Comparison of ENCODE assay signal across 13 cellular contexts in the genomic region with DNA sequence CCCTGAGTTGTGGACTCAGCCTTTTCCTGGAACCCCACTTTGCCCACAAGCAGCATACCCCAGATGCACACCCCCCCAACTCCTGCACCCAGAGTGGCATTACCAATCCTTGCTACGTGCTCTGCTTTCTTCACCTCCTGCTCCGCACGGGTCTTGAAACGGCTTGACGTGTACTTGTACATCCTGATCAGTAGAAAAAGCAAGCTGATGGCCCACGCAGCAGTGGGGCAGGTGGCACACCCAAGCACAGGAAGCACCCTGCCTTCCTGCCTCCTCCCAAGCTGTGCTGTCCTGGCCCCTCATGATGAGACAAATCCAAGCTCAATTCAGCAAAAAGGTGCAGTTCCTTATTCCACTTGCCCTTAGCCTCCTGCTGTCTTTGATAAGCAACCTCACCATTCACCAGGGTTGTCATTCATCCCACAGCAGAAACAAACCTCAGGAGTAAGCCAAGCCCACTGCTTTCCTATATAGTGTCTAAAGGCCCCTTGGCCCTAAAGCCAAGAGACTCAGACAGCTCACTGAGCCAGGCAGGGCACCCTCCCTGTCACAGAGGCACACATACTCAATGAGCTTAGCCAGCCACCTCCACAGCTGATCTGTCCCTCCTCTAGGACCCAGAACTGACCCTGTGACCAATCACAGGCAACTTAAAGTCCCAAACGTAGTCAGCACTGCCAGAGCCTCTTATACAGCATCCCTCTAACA. TPM values are rescaled to one million over a fixed set of nuclear protein-coding genes. Genes with fewer than 3 reads are reported as not detected.
DNase-seq lines count a peak whose midpoint lies in the region; ATAC-seq and TF ChIP-seq lines count a peak whose summit lies in the region.
"Had no signal": no experiment of that assay in that cellular context is flagged by ENCODE, and none has a peak within 500 bp of the region (broad histone marks: within the 10 kb centered on the region; RNA-seq: fewer than 3 reads in every experiment).

No MANE protein-coding gene starts in this region.

- intact Hi-C loops in CD14-positive monocyte (cut with micrococcal nuclease): no loop called here

- H3K36me3 Mint-ChIP-seq in CD14-positive monocyte (peaks cover 70 to 89% of the 10 kb centered on the region in 2 donors), osteocyte (ENCODE audit: unreplicated experiment) (peaks cover 73% of the 10 kb centered on the region)
- peaks cover 85% of the 10 kb centered on the region for H3K36me3 Mint-ChIP-seq in activated CD4-positive, alpha-beta T cell treated with anti-CD3 and anti-CD28 coated beads, Interleukin-2, amount 10 ng/mL, durations not matched to agents 7 days and 5 days (ENCODE audit: low read depth)

- no peak for TF ChIP-seq POLR2A in erythroblast (IDR thresholded peaks at IDR 0.05; ENCODE audit: low read length)

- ATAC-seq in GM21390 (IDR thresholded peaks at IDR 0.05; ENCODE audit: unreplicated experiment) (no peak), esophagus mucosa (no peak)
- ATAC-seq: K562 had no signal

- H3K4me3 Mint-ChIP-seq in CD14-positive monocyte (no peak overlapping the region), osteocyte (ENCODE audit: unreplicated experiment) (no peak overlapping the region)
- H3K4me3 Mint-ChIP-seq in activated CD4-positive, alpha-beta T cell treated with anti-CD3 and anti-CD28 coated beads, Interleukin-2, amount 10 ng/mL, durations not matched to agents 7 days and 5 days: peak overlapping the region; percentile 70
- H3K4me3 Mint-ChIP-seq: type B pancreatic cell had no signal

- CTCF ChIA-PET in activated CD4-positive, alpha-beta T cell treated with anti-CD3 and anti-CD28 coated beads, Interleukin-2, amount 10 ng/mL, durations not matched to agents 7 days and 5 days (lab: Charles Lee): interaction anchor here (0.8 to 1.2 kb wide), 3 partner anchors 8 to 48 kb away, joined by 3 to 4 read pairs (median 3); no protein-coding TSS in a partner anchor

- H3K27me3 Mint-ChIP-seq in CD14-positive monocyte (ENCODE audit: low read depth in 3 of 3) (peaks cover 0 to 2% (median 0%) of the 10 kb centered on the region in 3 donors), osteocyte (ENCODE audit: unreplicated experiment) (no peaks in the 10 kb centered on the region)
- no peaks in the 10 kb centered on the region for H3K27me3 Mint-ChIP-seq in activated CD4-positive, alpha-beta T cell treated with anti-CD3 and anti-CD28 coated beads, Interleukin-2, amount 10 ng/mL, durations not matched to agents 7 days and 5 days
- H3K27me3 Mint-ChIP-seq: type B pancreatic cell had no signal

- POLR2A ChIA-PET in activated CD4-positive, alpha-beta T cell treated with anti-CD3 and anti-CD28 coated beads, Interleukin-2, amount 10 ng/mL, durations not matched to agents 7 days and 5 days (lab: Charles Lee): no interaction called here

- H3K27ac Mint-ChIP-seq in CD14-positive monocyte (peak overlapping the region in 4 of 7 donors; percentile 3 to 23 (median 7)), osteocyte (ENCODE audit: unreplicated experiment) (no peak overlapping the region)
- peak overlapping the region; percentile 94 for H3K27ac Mint-ChIP-seq in activated CD4-positive, alpha-beta T cell treated with anti-CD3 and anti-CD28 coated beads, Interleukin-2, amount 10 ng/mL, durations not matched to agents 7 days and 5 days
- H3K27ac Mint-ChIP-seq: type B pancreatic cell had no signal

- no peak for TF ChIP-seq CTCF in CD14-positive monocyte (IDR thresholded peaks at IDR 0.05)
- no peak for TF ChIP-seq CTCF in osteocyte (IDR thresholded peaks at IDR 0.05)

- peaks cover 0 to 3% (median 0%) of the 10 kb centered on the region in 7 donors for H3K9me3 Mint-ChIP-seq in CD14-positive monocyte
- peaks cover 3% of the 10 kb centered on the region for H3K9me3 Mint-ChIP-seq in activated CD4-positive, alpha-beta T cell treated with anti-CD3 and anti-CD28 coated beads, Interleukin-2, amount 10 ng/mL, durations not matched to agents 7 days and 5 days
- no peaks in the 10 kb centered on the region for H3K9me3 Mint-ChIP-seq in osteocyte (ENCODE audit: unreplicated experiment)
- H3K9me3 Mint-ChIP-seq: type B pancreatic cell had no signal

- DNase-seq in CD14-positive monocyte (ENCODE audit: low spot score): no peak
- DNase-seq in activated CD4-positive, alpha-beta T cell treated with anti-CD3 and anti-CD28 coated beads, Interleukin-2, amount 10 ng/mL, durations not matched to agents 7 days and 5 days: peak; percentile 59
- peak; percentile 48 for DNase-seq in activated naive CD4-positive, alpha-beta T cell treated with Interleukin-2 at 50 U/mL for 16 hours
- DNase-seq in osteocyte (ENCODE audit: extremely low spot score, unreplicated experiment): peak; percentile 56
- DNase-seq in erythroblast (lab: John Stamatoyannopoulos, UW): no peak
- no peak for DNase-seq in NCI-H2196 (lab: John Stamatoyannopoulos, UW; ENCODE audit: unreplicated experiment)
- DNase-seq: islet precursor cell, NCI-H1436, NCI-H748 treated with DMSO at 0.1 percent for 48 hours had no signal

- H3K4me1 Mint-ChIP-seq in CD14-positive monocyte: no peaks in the 10 kb centered on the region
- H3K4me1 Mint-ChIP-seq in activated CD4-positive, alpha-beta T cell treated with anti-CD3 and anti-CD28 coated beads, Interleukin-2, amount 10 ng/mL, durations not matched to agents 7 days and 5 days: peaks cover 71% of the 10 kb centered on the region
- no peaks in the 10 kb centered on the region for H3K4me1 Mint-ChIP-seq in osteocyte (ENCODE audit: unreplicated experiment)

RNA-seq across cellular contexts. Expression of gene MORC2, which starts 27.8 kb away (rescaled TPM):
- polyA plus RNA-seq in CD14-positive monocyte: 1 to 10 TPM; 2.1 to 2.4 TPM
- 10 to 100 TPM; 39.2 to 49.4 TPM for total RNA-seq in activated CD4-positive, alpha-beta T cell treated with anti-CD3 and anti-CD28 coated beads, Interleukin-2, amount 10 ng/mL, durations not matched to agents 7 days and 5 days
- 26.9 and 29.1 TPM in 2 replicates for total RNA-seq in osteocyte
- total RNA-seq in esophagus mucosa: 13.4 TPM

RNA-seq across cellular contexts. Expression of gene TUG1, which starts 28.3 kb away (rescaled TPM):
- 10 to 100 TPM in 1 of 2 donors, 1 to 10 TPM in 1; 9.9 to 13.9 TPM for polyA plus RNA-seq in CD14-positive monocyte
- total RNA-seq in activated CD4-positive, alpha-beta T cell treated with anti-CD3 and anti-CD28 coated beads, Interleukin-2, amount 10 ng/mL, durations not matched to agents 7 days and 5 days: 10 to 100 TPM; 84.8 to 98.2 TPM
- 92.9 and 93.2 TPM in 2 replicates for total RNA-seq in osteocyte
- total RNA-seq in esophagus mucosa: 41.0 TPM

Comparison
In these comparisons a context has a peak if more than half of its experiments do, and no peak if none do; other contexts are left out.
1. DNase-seq: peak in activated CD4-positive, alpha-beta T cell treated with anti-CD3 and anti-CD28 coated beads, Interleukin-2, amount 10 ng/mL, durations not matched to agents 7 days and 5 days (single experiment), activated naive CD4-positive, alpha-beta T cell treated with Interleukin-2 at 50 U/mL for 16 hours (single experiment) and osteocyte (single experiment); none in CD14-positive monocyte (single experiment), erythroblast (0 of 2) and NCI-H2196 (single experiment).